24 cellular contexts compared by ENCODE assay signal in the genomic region with DNA sequence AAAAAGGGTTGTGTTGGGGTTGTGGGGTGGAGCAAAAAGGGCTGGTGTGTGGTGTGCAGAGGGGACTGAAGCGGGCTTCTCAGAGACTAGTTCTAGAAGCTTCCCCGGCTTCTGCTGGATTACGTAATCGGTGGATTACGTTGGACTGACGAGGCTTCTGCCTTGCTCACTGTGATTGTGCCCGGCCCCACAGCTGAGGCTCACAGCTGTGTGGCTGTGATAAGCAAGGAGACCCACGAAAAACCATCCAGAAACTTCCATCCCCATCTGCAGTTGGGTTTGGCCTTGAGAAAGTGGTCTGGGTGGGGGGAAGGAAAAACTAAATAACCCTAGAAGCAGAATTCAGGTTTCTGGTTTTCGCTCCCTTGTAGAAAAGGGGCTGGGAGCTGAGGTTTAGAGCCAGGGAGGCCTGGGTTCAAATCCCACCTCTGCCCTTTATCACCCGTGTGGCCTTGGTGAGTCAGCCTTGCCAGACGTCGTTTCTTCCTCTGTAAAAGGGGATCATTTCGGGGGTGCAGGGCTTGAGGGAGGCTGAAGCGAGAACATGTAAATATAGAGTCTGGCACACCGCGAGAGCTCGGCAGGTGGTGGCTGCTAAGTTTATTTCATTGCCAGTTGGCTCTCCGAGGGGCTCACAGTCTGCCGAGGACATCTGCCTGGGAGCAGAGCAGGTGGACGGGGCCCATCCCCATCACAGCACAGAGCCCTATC. TPM values are rescaled to one million over a fixed set of nuclear protein-coding genes. Genes with fewer than 3 reads are reported as not detected.
DNase-seq lines count a peak whose midpoint lies in the region; ATAC-seq and TF ChIP-seq lines count a peak whose summit lies in the region.
"Had no signal": no experiment of that assay in that cellular context is flagged by ENCODE, and none has a peak within 500 bp of the region (broad histone marks: within the 10 kb centered on the region; RNA-seq: fewer than 3 reads in every experiment).

No MANE protein-coding gene starts in this region.

- no peaks in the 10 kb centered on the region for H3K9me3 ChIP-seq in neural progenitor cell (ENCODE audit: low read depth)
- H3K9me3 ChIP-seq: gastroesophageal sphincter, HAP-1, neutrophil, thoracic aorta had no signal

- H3K27ac Mint-ChIP-seq in neural progenitor cell (peak overlapping the region; percentile 85), endothelial cell (ENCODE audit: unreplicated experiment) (no peak overlapping the region)
- H3K27ac Mint-ChIP-seq: activated naive CD4-positive, alpha-beta T cell treated with anti-CD3 and anti-CD28 coated beads, Interleukin-2, amount 10 ng/mL, durations not matched to agents 7 days and 5 days; CD4-positive, CD25-positive, alpha-beta regulatory T cell; stimulated activated memory B cell treated with anti-CD40 and anti-IgM and Interleukin-4, amounts not matched to agents 10 μg/mL and 1 μg/mL and 100 μg/mL, for 72 hours had no signal

- ATAC-seq in HG02798 (IDR thresholded peaks at IDR 0.05; ENCODE audit: poor library complexity, unreplicated experiment) = no peak
- ATAC-seq: gastroesophageal sphincter; stimulated activated memory B cell treated with anti-CD40 and anti-IgM and Interleukin-4, amounts not matched to agents 10 μg/mL and 1 μg/mL and 100 μg/mL, for 72 hours had no signal

- no peaks in the 10 kb centered on the region for H3K36me3 ChIP-seq in neural progenitor cell
- H3K36me3 ChIP-seq: gastroesophageal sphincter, HAP-1, neutrophil, thoracic aorta had no signal

- no peaks in the 10 kb centered on the region for H3K27me3 ChIP-seq in neural progenitor cell

- no peaks in the 10 kb centered on the region for H4K20me1 ChIP-seq in neural progenitor cell (ENCODE audit: low read depth)

- no peaks in the 10 kb centered on the region for H3F3A ChIP-seq in neural progenitor cell (ENCODE audit: low read depth)

- peak; percentile 27 for DNase-seq in MV-4-11 (lab: John Stamatoyannopoulos, UW)
- peak; percentile 84 for DNase-seq in NCI-H2171 treated with DMSO at 0.1 percent for 48 hours (lab: John Stamatoyannopoulos, UW)
- peak; percentile 8 for DNase-seq in cerebellar cortex (ENCODE audit: low spot score)
- no peak for DNase-seq in neural progenitor cell (ENCODE audit: low spot score)
- DNase-seq in endothelial cell (ENCODE audit: low spot score) = no peak
- no peak for DNase-seq in NCI-H510A treated with DMSO at 0.1 percent for 48 hours (lab: John Stamatoyannopoulos, UW)
- DNase-seq: activated CD4-positive, alpha-beta T cell treated with anti-CD3 and anti-CD28 coated beads for 4 hours; activated naive CD4-positive, alpha-beta T cell treated with anti-CD3 and anti-CD28 coated beads, Interleukin-2, amount 10 ng/mL, durations not matched to agents 7 days and 5 days; CD4-positive, CD25-positive, alpha-beta regulatory T cell; dermis blood vessel endothelial cell; DMS153; GDM1; KBM-7; NCI-H1930; NCI-H526 had no signal

- H3K9me3 Mint-ChIP-seq in neural progenitor cell = no peaks in the 10 kb centered on the region
- H3K9me3 Mint-ChIP-seq in endothelial cell (ENCODE audit: unreplicated experiment) = no peaks in the 10 kb centered on the region
- H3K9me3 Mint-ChIP-seq: activated naive CD4-positive, alpha-beta T cell treated with anti-CD3 and anti-CD28 coated beads, Interleukin-2, amount 10 ng/mL, durations not matched to agents 7 days and 5 days; stimulated activated memory B cell treated with anti-CD40 and anti-IgM and Interleukin-4, amounts not matched to agents 10 μg/mL and 1 μg/mL and 100 μg/mL, for 72 hours had no signal

- no peak overlapping the region for H3K4me2 ChIP-seq in neural progenitor cell
- H3K4me2 ChIP-seq: smooth muscle cell had no signal

- H3K4me3 Mint-ChIP-seq in neural progenitor cell = no peak overlapping the region
- H3K4me3 Mint-ChIP-seq in endothelial cell (ENCODE audit: unreplicated experiment) = no peak overlapping the region
- H3K4me3 Mint-ChIP-seq: activated naive CD4-positive, alpha-beta T cell treated with anti-CD3 and anti-CD28 coated beads, Interleukin-2, amount 10 ng/mL, durations not matched to agents 7 days and 5 days; CD4-positive, CD25-positive, alpha-beta regulatory T cell; stimulated activated memory B cell treated with anti-CD40 and anti-IgM and Interleukin-4, amounts not matched to agents 10 μg/mL and 1 μg/mL and 100 μg/mL, for 72 hours had no signal

- no peaks in the 10 kb centered on the region for H3K79me2 ChIP-seq in neural progenitor cell (ENCODE audit: low read depth)

- H2AFZ ChIP-seq in neural progenitor cell (replicated peaks) = peak overlapping the region; percentile 22

- no peak overlapping the region for H3K9ac ChIP-seq in neural progenitor cell

- H3K27ac ChIP-seq in neural progenitor cell = no peak overlapping the region
- H3K27ac ChIP-seq: epithelial cell of prostate, gastroesophageal sphincter, neutrophil, thoracic aorta had no signal

- H3K4me1 ChIP-seq in neural progenitor cell = no peaks in the 10 kb centered on the region
- H3K4me1 ChIP-seq: gastroesophageal sphincter, HAP-1 had no signal

- H3K36me3 Mint-ChIP-seq in neural progenitor cell (no peaks in the 10 kb centered on the region), endothelial cell (ENCODE audit: low read depth, unreplicated experiment) (no peaks in the 10 kb centered on the region)
- H3K36me3 Mint-ChIP-seq: activated naive CD4-positive, alpha-beta T cell treated with anti-CD3 and anti-CD28 coated beads, Interleukin-2, amount 10 ng/mL, durations not matched to agents 7 days and 5 days; CD4-positive, CD25-positive, alpha-beta regulatory T cell; stimulated activated memory B cell treated with anti-CD40 and anti-IgM and Interleukin-4, amounts not matched to agents 10 μg/mL and 1 μg/mL and 100 μg/mL, for 72 hours had no signal

- H3K4me1 Mint-ChIP-seq in neural progenitor cell (peaks cover 19% of the 10 kb centered on the region), endothelial cell (ENCODE audit: unreplicated experiment) (no peaks in the 10 kb centered on the region)
- H3K4me1 Mint-ChIP-seq: activated naive CD4-positive, alpha-beta T cell treated with anti-CD3 and anti-CD28 coated beads, Interleukin-2, amount 10 ng/mL, durations not matched to agents 7 days and 5 days; stimulated activated memory B cell treated with anti-CD40 and anti-IgM and Interleukin-4, amounts not matched to agents 10 μg/mL and 1 μg/mL and 100 μg/mL, for 72 hours had no signal

- TF ChIP-seq CTCF in neural progenitor cell (IDR thresholded peaks at IDR 0.05) = no peak
- TF ChIP-seq CTCF in endothelial cell (IDR thresholded peaks at IDR 0.05; ENCODE audit: unreplicated experiment) = no peak

- H3K27me3 Mint-ChIP-seq in neural progenitor cell (ENCODE audit: insufficient read depth, low read depth) (peaks cover 7% of the 10 kb centered on the region), endothelial cell (ENCODE audit: unreplicated experiment) (peaks cover 4% of the 10 kb centered on the region)

- H3K4me3 ChIP-seq in neural progenitor cell = no peak overlapping the region
- H3K4me3 ChIP-seq: gastroesophageal sphincter, HAP-1, smooth muscle cell, thoracic aorta had no signal

RNA-seq across cellular contexts. Expression of gene DISP3, which starts 30.4 kb away (rescaled TPM):
- total RNA-seq in neural progenitor cell (ENCODE audit: low replicate concordance) = 2.0 and 3.4 TPM in 2 replicates
- 1.6 TPM for total RNA-seq in endothelial cell (ENCODE audit: unreplicated experiment)
- total RNA-seq: dermis blood vessel endothelial cell, lower leg skin, smooth muscle cell, thoracic aorta had no signal

Comparison
In these comparisons a context has a peak if more than half of its experiments do, and no peak if none do; other contexts are left out.
1. DNase-seq: peak in MV-4-11 (single experiment), NCI-H2171 treated with DMSO at 0.1 percent for 48 hours (single experiment) and cerebellar cortex (single experiment); none in neural progenitor cell (single experiment), endothelial cell (single experiment) and NCI-H510A treated with DMSO at 0.1 percent for 48 hours (single experiment).